In the genomic region with DNA sequence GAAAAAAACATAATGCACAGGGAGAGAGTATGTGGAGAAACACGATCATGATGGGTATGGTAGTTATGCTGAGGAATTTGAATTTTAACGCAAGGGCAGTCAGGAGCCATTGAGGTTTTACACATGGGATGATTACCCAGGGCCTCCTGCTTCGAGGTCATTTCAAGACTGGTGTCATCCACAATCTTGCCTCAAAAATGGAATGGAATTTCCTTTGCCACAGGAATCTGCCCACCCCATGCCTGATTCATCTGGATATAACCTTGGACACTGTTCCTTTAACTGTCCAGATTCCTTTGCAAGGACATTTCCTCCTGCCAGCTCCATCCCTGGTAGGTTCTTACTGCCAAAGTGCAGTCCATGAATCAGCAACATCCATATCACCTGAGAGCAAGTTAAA, we compare ENCODE assay signal across 1 cellular context.
TF ChIP-seq lines count a peak whose summit lies in the region.

No MANE protein-coding gene starts in this region.

TF ChIP-seq in SK-N-SH, 30 proteins besides CTCF, POLR2A, EP300 and RAD21 (continued from another document):
- TF ChIP-seq, protein P1, sequence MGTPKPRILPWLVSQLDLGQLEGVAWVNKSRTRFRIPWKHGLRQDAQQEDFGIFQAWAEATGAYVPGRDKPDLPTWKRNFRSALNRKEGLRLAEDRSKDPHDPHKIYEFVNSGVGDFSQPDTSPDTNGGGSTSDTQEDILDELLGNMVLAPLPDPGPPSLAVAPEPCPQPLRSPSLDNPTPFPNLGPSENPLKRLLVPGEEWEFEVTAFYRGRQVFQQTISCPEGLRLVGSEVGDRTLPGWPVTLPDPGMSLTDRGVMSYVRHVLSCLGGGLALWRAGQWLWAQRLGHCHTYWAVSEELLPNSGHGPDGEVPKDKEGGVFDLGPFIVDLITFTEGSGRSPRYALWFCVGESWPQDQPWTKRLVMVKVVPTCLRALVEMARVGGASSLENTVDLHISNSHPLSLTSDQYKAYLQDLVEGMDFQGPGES (IDR thresholded peaks at IDR 0.05; ENCODE audit: low read depth, low read length) = no peak
- TF ChIP-seq, protein P2, sequence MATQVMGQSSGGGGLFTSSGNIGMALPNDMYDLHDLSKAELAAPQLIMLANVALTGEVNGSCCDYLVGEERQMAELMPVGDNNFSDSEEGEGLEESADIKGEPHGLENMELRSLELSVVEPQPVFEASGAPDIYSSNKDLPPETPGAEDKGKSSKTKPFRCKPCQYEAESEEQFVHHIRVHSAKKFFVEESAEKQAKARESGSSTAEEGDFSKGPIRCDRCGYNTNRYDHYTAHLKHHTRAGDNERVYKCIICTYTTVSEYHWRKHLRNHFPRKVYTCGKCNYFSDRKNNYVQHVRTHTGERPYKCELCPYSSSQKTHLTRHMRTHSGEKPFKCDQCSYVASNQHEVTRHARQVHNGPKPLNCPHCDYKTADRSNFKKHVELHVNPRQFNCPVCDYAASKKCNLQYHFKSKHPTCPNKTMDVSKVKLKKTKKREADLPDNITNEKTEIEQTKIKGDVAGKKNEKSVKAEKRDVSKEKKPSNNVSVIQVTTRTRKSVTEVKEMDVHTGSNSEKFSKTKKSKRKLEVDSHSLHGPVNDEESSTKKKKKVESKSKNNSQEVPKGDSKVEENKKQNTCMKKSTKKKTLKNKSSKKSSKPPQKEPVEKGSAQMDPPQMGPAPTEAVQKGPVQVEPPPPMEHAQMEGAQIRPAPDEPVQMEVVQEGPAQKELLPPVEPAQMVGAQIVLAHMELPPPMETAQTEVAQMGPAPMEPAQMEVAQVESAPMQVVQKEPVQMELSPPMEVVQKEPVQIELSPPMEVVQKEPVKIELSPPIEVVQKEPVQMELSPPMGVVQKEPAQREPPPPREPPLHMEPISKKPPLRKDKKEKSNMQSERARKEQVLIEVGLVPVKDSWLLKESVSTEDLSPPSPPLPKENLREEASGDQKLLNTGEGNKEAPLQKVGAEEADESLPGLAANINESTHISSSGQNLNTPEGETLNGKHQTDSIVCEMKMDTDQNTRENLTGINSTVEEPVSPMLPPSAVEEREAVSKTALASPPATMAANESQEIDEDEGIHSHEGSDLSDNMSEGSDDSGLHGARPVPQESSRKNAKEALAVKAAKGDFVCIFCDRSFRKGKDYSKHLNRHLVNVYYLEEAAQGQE (IDR thresholded peaks at IDR 0.05; ENCODE audit: low read depth, low read length) = no peak
- TF ChIP-seq RCOR1 (IDR thresholded peaks at IDR 0.05; ENCODE audit: low read length) (no peak), SMC3 (IDR thresholded peaks at IDR 0.05; ENCODE audit: low read depth, low read length) (no peak), MAX (IDR thresholded peaks at IDR 0.05; ENCODE audit: low read depth) (peak; percentile 68; the same call in 1 of the 2 replicates), TAF1 (IDR thresholded peaks at IDR 0.05; ENCODE audit: borderline replicate concordance, low read depth, low read length) (no peak), TCF12 (IDR thresholded peaks at IDR 0.05) (peak; percentile 49; the same call in 1 of the 2 replicates), POLR2AphosphoS5 (IDR thresholded peaks at IDR 0.05; ENCODE audit: low read depth, low read length) (no peak), ELF1 (IDR thresholded peaks at IDR 0.05) (no peak), YY1 (IDR thresholded peaks at IDR 0.05; ENCODE audit: low read depth) (no peak), GATA2 (CRISPR knock-in tag; IDR thresholded peaks at IDR 0.05) (no peak), FOSL2 (IDR thresholded peaks at IDR 0.05; ENCODE audit: borderline replicate concordance, low read depth) (peak; percentile 61; the same call in 1 of the 2 replicates), FOXM1 (IDR thresholded peaks at IDR 0.05; ENCODE audit: low read depth) (no peak), USF1 (IDR thresholded peaks at IDR 0.05; ENCODE audit: borderline replicate concordance, low read depth) (no peak), FOXJ3 (CRISPR knock-in tag; IDR thresholded peaks at IDR 0.05) (no peak), NFIC (IDR thresholded peaks at IDR 0.05; ENCODE audit: borderline replicate concordance) (peak; percentile 21; the same call in 1 of the 2 replicates), EZH2phosphoT487 (IDR thresholded peaks at IDR 0.05; ENCODE audit: borderline replicate concordance, low read depth) (no peak), RXRA (IDR thresholded peaks at IDR 0.05; ENCODE audit: borderline replicate concordance, low read depth) (peak; percentile 40; the same call in 1 of the 2 replicates), MEF2A (IDR thresholded peaks at IDR 0.05; ENCODE audit: borderline replicate concordance, low read depth) (no peak), TEAD4 (IDR thresholded peaks at IDR 0.05; ENCODE audit: borderline replicate concordance, insufficient read depth) (peak; percentile 63; the same call in 1 of the 2 replicates), SIN3A (IDR thresholded peaks at IDR 0.05; ENCODE audit: borderline replicate concordance, low read depth, low read length) (no peak)
- TF ChIP-seq, protein P3, sequence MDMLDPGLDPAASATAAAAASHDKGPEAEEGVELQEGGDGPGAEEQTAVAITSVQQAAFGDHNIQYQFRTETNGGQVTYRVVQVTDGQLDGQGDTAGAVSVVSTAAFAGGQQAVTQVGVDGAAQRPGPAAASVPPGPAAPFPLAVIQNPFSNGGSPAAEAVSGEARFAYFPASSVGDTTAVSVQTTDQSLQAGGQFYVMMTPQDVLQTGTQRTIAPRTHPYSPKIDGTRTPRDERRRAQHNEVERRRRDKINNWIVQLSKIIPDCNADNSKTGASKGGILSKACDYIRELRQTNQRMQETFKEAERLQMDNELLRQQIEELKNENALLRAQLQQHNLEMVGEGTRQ (IDR thresholded peaks at IDR 0.05; ENCODE audit: borderline replicate concordance, low read depth, low read length) = no peak
- TF ChIP-seq, protein P4, sequence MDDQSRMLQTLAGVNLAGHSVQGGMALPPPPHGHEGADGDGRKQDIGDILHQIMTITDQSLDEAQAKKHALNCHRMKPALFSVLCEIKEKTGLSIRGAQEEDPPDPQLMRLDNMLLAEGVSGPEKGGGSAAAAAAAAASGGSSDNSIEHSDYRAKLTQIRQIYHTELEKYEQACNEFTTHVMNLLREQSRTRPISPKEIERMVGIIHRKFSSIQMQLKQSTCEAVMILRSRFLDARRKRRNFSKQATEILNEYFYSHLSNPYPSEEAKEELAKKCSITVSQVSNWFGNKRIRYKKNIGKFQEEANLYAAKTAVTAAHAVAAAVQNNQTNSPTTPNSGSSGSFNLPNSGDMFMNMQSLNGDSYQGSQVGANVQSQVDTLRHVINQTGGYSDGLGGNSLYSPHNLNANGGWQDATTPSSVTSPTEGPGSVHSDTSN (IDR thresholded peaks at IDR 0.05) = peak; percentile 45
